Comparison of ENCODE assay signal across 14 cellular contexts in the genomic region with DNA sequence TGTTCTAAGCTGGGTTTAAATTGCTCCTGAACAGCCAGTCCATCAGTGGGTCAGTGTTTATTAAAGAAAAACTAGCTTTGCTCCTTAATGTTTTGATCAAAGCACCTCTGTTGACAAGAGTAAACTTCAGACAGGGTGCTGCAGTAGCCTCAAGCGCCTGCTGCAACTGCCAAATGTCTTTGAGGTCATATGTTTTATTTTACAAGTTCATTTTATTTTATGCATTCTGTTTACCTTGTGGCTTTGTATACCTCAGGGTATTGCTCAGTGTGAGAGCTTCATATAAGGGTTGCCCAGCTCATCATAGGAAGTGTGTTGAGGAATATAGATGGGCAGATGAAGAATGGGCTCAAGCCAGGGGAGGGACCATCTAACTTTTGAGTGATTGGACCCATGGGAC. TPM values are rescaled to one million over a fixed set of nuclear protein-coding genes. Genes with fewer than 3 reads are reported as not detected.
DNase-seq lines count a peak whose midpoint lies in the region; ATAC-seq and TF ChIP-seq lines count a peak whose summit lies in the region.
"Had no signal": no experiment of that assay in that cellular context is flagged by ENCODE, and none has a peak within 500 bp of the region (broad histone marks: within the 10 kb centered on the region; RNA-seq: fewer than 3 reads in every experiment).

No MANE protein-coding gene starts in this region.

- no peaks in the 10 kb centered on the region for H3K27me3 ChIP-seq in right atrium auricular region
- no peaks in the 10 kb centered on the region for H3K27me3 ChIP-seq in duodenal mucosa (ENCODE audit: control insufficient read depth in 1 of 2, insufficient read depth in 2 of 2, low read length in 2 of 2)
- H3K27me3 ChIP-seq in subcutaneous abdominal adipose tissue (ENCODE audit: control insufficient read depth in 5 of 5, insufficient read depth in 4 of 5, low read length in 5 of 5), result no peaks in the 10 kb centered on the region
- H3K27me3 ChIP-seq: BE2C had no signal

- no peak for TF ChIP-seq CTCF in right atrium auricular region (IDR thresholded peaks at IDR 0.05)

- peak overlapping the region; percentile 39 to 48 for H3K4me3 ChIP-seq in right atrium auricular region
- H3K4me3 ChIP-seq in duodenal mucosa (ENCODE audit: low read depth in 1 of 2, low read length in 2 of 2), result peak overlapping the region; percentile 35 to 55
- H3K4me3 ChIP-seq in subcutaneous abdominal adipose tissue (ENCODE audit: low read depth in 1 of 5, low read length in 5 of 5), result no peak overlapping the region
- H3K4me3 ChIP-seq: GM12878 had no signal

- H3K9me3 ChIP-seq in right atrium auricular region (no peaks in the 10 kb centered on the region), duodenal mucosa (ENCODE audit: control insufficient read depth in 1 of 2, low read length in 2 of 2) (no peaks in the 10 kb centered on the region), subcutaneous abdominal adipose tissue (ENCODE audit: control insufficient read depth in 5 of 5, low read length in 5 of 5) (no peaks in the 10 kb centered on the region)
- H3K9me3 ChIP-seq: BE2C had no signal

- DNase-seq in right atrium auricular region (ENCODE audit: low spot score) (no peak), left cardiac atrium (no peak), M059J (ENCODE audit: low read depth) (peak; percentile 18), Ammon's horn (ENCODE audit: low spot score) (no peak)
- DNase-seq in stimulated activated CD8-positive, alpha-beta memory T cell treated with anti-CD3 and anti-CD28 coated beads, Interleukin-4, amount 100 ng/mL, for 48 hours, result no peak
- DNase-seq: BE2C; CD4-positive, alpha-beta memory T cell; DMS79 had no signal

- H3K9ac ChIP-seq in duodenal mucosa (ENCODE audit: low read depth in 1 of 2, low read length in 2 of 2) (peak overlapping the region in 1 of 2 donors; percentile 3), subcutaneous abdominal adipose tissue (ENCODE audit: low read length in 5 of 5) (no peak overlapping the region)

- intact Hi-C loops in left cardiac atrium (cut with DNase I), result no loop called here

- H3K4me1 ChIP-seq in right atrium auricular region (peaks cover 0 to 35% of the 10 kb centered on the region in 2 donors), duodenal mucosa (ENCODE audit: control insufficient read depth in 1 of 2, insufficient read depth in 2 of 2, low read length in 2 of 2) (peaks cover 34 to 54% of the 10 kb centered on the region in 2 donors), subcutaneous abdominal adipose tissue (ENCODE audit: control insufficient read depth in 5 of 5, insufficient read depth in 5 of 5, low read length in 5 of 5) (peaks cover 8 to 95% (median 86%) of the 10 kb centered on the region in 5 donors)

- H3K36me3 ChIP-seq in right atrium auricular region, result peaks cover 15% of the 10 kb centered on the region
- H3K36me3 ChIP-seq in duodenal mucosa (ENCODE audit: control insufficient read depth in 1 of 2, insufficient read depth in 2 of 2, low read length in 2 of 2), result peaks cover 0 to 3% of the 10 kb centered on the region in 2 donors
- H3K36me3 ChIP-seq in subcutaneous abdominal adipose tissue (ENCODE audit: control insufficient read depth in 5 of 5, insufficient read depth in 5 of 5, low read length in 5 of 5), result peaks cover 2 to 11% (median 9%) of the 10 kb centered on the region in 5 donors
- H3K36me3 ChIP-seq: BE2C had no signal

- no peak for ATAC-seq in left cardiac atrium
- no peak for ATAC-seq in HG02759 (IDR thresholded peaks at IDR 0.05; ENCODE audit: unreplicated experiment)
- ATAC-seq: GM12878, HCT116 had no signal

- H3K27ac ChIP-seq in right atrium auricular region, result peak overlapping the region; percentile 91 to 93
- no peak overlapping the region for H3K27ac ChIP-seq in duodenal mucosa (ENCODE audit: low read depth, low read length)
- H3K27ac ChIP-seq in subcutaneous abdominal adipose tissue (ENCODE audit: low read depth, low read length), result peak overlapping the region; percentile 93
- H3K27ac ChIP-seq: C4-2B had no signal

RNA-seq across cellular contexts. Expression of a gene that starts 8.5 kb away (rescaled TPM):
- 100 to 1,000 TPM; 305 to 491 TPM for total RNA-seq in right atrium auricular region
- total RNA-seq in left cardiac atrium, result 100 to 1,000 TPM; 429 to 452 TPM
- 7.9 and 8.2 TPM in 2 replicates for total RNA-seq in M059J (2014; rRNA removed; shearing (Covaris generic))
- total RNA-seq: GM12878 had no signal

Comparison
In these comparisons a context has a peak if more than half of its experiments do, and no peak if none do; other contexts are left out.
1. H3K4me3 ChIP-seq: peak in right atrium auricular region (2 of 2) and duodenal mucosa (2 of 2); none in subcutaneous abdominal adipose tissue (0 of 5).
2. RNA of a gene that starts 8.5 kb away (total RNA-seq): 305 to 491 TPM in right atrium auricular region and 429 to 452 TPM in left cardiac atrium; 7.9 to 8.2 TPM in M059J; every median in the first group is over 10 times any median in the second.